Comparison of ENCODE assay signal across 10 cellular contexts in the genomic region with DNA sequence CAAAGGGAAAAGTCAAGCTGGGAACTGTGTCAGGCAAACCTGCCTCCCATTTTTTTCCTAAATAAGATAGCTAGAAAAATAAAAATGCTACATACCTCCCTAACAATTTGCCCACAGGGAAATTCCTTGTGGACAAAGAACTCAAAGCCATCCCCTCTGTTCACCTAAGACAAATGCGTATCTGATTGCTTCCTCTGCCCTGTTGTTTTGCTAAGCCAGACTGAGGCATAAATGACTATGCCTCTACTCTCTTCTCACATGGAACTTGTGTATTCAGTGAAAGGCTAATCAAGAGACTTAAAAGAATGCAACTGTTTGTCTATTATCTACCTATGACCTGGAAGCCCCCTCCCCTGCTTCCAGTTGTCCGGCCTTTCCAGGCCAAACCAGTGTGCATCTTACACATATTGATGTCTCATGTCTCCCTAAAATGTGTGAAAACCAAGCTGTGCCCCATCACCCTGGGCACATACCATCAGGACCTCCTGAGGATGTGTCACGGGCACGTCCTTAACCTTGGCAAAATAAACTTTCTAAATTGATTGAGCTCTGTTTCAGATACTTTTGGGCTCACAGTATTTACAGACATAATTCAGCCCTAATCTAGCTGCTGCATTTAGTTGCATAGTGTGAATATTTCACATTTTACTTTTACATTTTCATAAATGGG. TPM values are rescaled to one million over a fixed set of nuclear protein-coding genes. Genes with fewer than 3 reads are reported as not detected.
DNase-seq lines count a peak whose midpoint lies in the region; ATAC-seq, FAIRE-seq and TF ChIP-seq lines count a peak whose summit lies in the region.
"Had no signal": no experiment of that assay in that cellular context is flagged by ENCODE, and none has a peak within 500 bp of the region (broad histone marks: within the 10 kb centered on the region; RNA-seq: fewer than 3 reads in every experiment).

No MANE protein-coding gene starts in this region.

- no TSS peak for BruUV-seq in endothelial cell of umbilical vein (replicated peaks; lab: Mats Ljungman, UMichigan)

- TF ChIP-seq EP300 in sigmoid colon (IDR thresholded peaks at IDR 0.05) (no peak), ovary (IDR thresholded peaks at IDR 0.05) (no peak)

- WGBS in sigmoid colon, 2 donors, result 79 to 86% methylated on average over 4 of the region's 4 CpGs
- WGBS in ovary, 3 donors, result 69 to 86% (median 83%) methylated on average over 4 of the region's 4 CpGs

- H3K27me3 ChIP-seq in DND-41 (ENCODE audit: insufficient read depth, low read length, poor library complexity) (no peaks in the 10 kb centered on the region), endothelial cell of umbilical vein (ENCODE audit: control insufficient read depth in 2 of 2, insufficient read depth in 2 of 2, low read length in 2 of 2) (no peaks in the 10 kb centered on the region), sigmoid colon (no peaks in the 10 kb centered on the region), ovary (no peaks in the 10 kb centered on the region), HAP-1 (ENCODE audit: low read depth) (no peaks in the 10 kb centered on the region)

- TF ChIP-seq POLR2A in endothelial cell of umbilical vein (IDR thresholded peaks at IDR 0.05; ENCODE audit: low read depth, low read length), result no peak
- no peak for TF ChIP-seq POLR2A in sigmoid colon (IDR thresholded peaks at IDR 0.05)
- no peak for TF ChIP-seq POLR2A in ovary (IDR thresholded peaks at IDR 0.05)

- no peak for FAIRE-seq in endothelial cell of umbilical vein (lab: Jason Lieb, UNC)

- H4K20me1 ChIP-seq in DND-41 (ENCODE audit: insufficient read depth, low read length), result peaks cover 8% of the 10 kb centered on the region
- no peaks in the 10 kb centered on the region for H4K20me1 ChIP-seq in endothelial cell of umbilical vein (replicated peaks; ENCODE audit: control insufficient read depth, extremely low read depth, insufficient read depth, low read length)

- dilution Hi-C loops in endothelial cell of umbilical vein (cut with MboI; ENCODE audit: extremely low pct_ligation_motif_present, low sequenced_read_pairs), result loop anchor here (25.0 kb wide), 1 partner anchor 104 kb away; no protein-coding TSS in a partner anchor

- H3K9ac ChIP-seq in DND-41 (ENCODE audit: low read depth, low read length), result no peak overlapping the region
- H3K9ac ChIP-seq in SK-N-MC (ENCODE audit: insufficient read length), result no peak overlapping the region
- H3K9ac ChIP-seq in endothelial cell of umbilical vein (replicated peaks; ENCODE audit: extremely low read depth, insufficient read depth, low read length), result no peak overlapping the region

- POLR2A ChIA-PET in endothelial cell of umbilical vein (lab: Charles Lee), result interaction anchor here (0.5 to 2.3 kb wide), 3 partner anchors 8 to 51 kb away, joined by 3 to 10 read pairs (median 3); partner anchors contain the start of gene CHD2

- TF ChIP-seq CTCF in DND-41 (IDR thresholded peaks at IDR 0.05; ENCODE audit: borderline replicate concordance, extremely low read depth, low read length, poor library complexity, severe bottlenecking) (no peak), endothelial cell of umbilical vein (IDR thresholded peaks at IDR 0.05; ENCODE audit: extremely low read depth in 1 of 2, insufficient read depth in 1 of 2, low read depth in 1 of 2, low read length in 2 of 2) (no peak), sigmoid colon (IDR thresholded peaks at IDR 0.05) (no peak), ovary (IDR thresholded peaks at IDR 0.05) (no peak)

- H3K9me1 ChIP-seq in endothelial cell of umbilical vein (replicated peaks; ENCODE audit: control insufficient read depth, extremely low read depth, insufficient read depth, low read length), result no peaks in the 10 kb centered on the region

- ATAC-seq in DND-41 (ENCODE audit: insufficient read depth, low read depth) (no peak), HG03520 (IDR thresholded peaks at IDR 0.05; ENCODE audit: unreplicated experiment) (no peak)

- H3K79me2 ChIP-seq in DND-41 (ENCODE audit: insufficient read depth, low read length) (peaks cover 99% of the 10 kb centered on the region), endothelial cell of umbilical vein (ENCODE audit: control insufficient read depth, insufficient read depth, low read length) (peaks cover 85% of the 10 kb centered on the region)

- CTCF ChIA-PET in endothelial cell of umbilical vein (lab: Charles Lee), result interaction anchor here (0.7 to 4.6 kb wide), 5 partner anchors 8 to 119 kb away, joined by 3 to 75 read pairs (median 12); partner anchors contain the start of gene CHD2

- no peak overlapping the region for H2AFZ ChIP-seq in DND-41 (ENCODE audit: low read depth, low read length)
- H2AFZ ChIP-seq in endothelial cell of umbilical vein (ENCODE audit: low read depth, low read length), result no peak overlapping the region

- peaks cover 39% of the 10 kb centered on the region for H3K36me3 ChIP-seq in DND-41 (ENCODE audit: insufficient read depth, low read length)
- peaks cover 27% of the 10 kb centered on the region for H3K36me3 ChIP-seq in SK-N-MC (ENCODE audit: insufficient read depth, low read length)
- peaks cover 0 to 6% of the 10 kb centered on the region in 2 experiments for H3K36me3 ChIP-seq in endothelial cell of umbilical vein (ENCODE audit: control insufficient read depth in 2 of 2, extremely low read depth in 1 of 2, insufficient read depth in 2 of 2, low read length in 2 of 2)
- H3K36me3 ChIP-seq in sigmoid colon, result no peaks in the 10 kb centered on the region
- H3K36me3 ChIP-seq in ovary, result no peaks in the 10 kb centered on the region
- H3K36me3 ChIP-seq in HAP-1 (replicated peaks), result peaks cover 17% of the 10 kb centered on the region

- in situ Hi-C loops in HAP-1 (cut with MboI; ENCODE audit: low sequenced_read_pairs), result loop anchor here (10.0 kb wide), 1 partner anchor 111 kb away; no protein-coding TSS in a partner anchor

- H3K27ac ChIP-seq in DND-41 (ENCODE audit: low read length) (peak overlapping the region; percentile 49), SK-N-MC (peak overlapping the region; percentile 99), endothelial cell of umbilical vein (ENCODE audit: insufficient read depth, low read depth, low read length) (no peak overlapping the region), sigmoid colon (peak overlapping the region; percentile 76 to 95 (median 92)), ovary (no peak overlapping the region)

- H3K4me1 ChIP-seq in DND-41 (ENCODE audit: insufficient read depth, low read length), result peaks cover 71% of the 10 kb centered on the region
- peaks cover 37% of the 10 kb centered on the region for H3K4me1 ChIP-seq in endothelial cell of umbilical vein (ENCODE audit: control insufficient read depth, extremely low read depth, insufficient read depth, low read length)
- H3K4me1 ChIP-seq in sigmoid colon, result peaks cover 0 to 98% (median 85%) of the 10 kb centered on the region in 4 donors
- peaks cover 20% of the 10 kb centered on the region for H3K4me1 ChIP-seq in ovary (ENCODE audit: insufficient read depth)
- H3K4me1 ChIP-seq in HAP-1, result peaks cover 65% of the 10 kb centered on the region

- DNase-seq in DND-41, result no peak
- no peak for DNase-seq in SK-N-MC (ENCODE audit: low read depth, low spot score)
- DNase-seq in endothelial cell of umbilical vein (ENCODE audit: low read depth, low spot score), result peak; percentile 55
- DNase-seq in sigmoid colon, result no peak
- no peak for DNase-seq in ovary
- no peak for DNase-seq in NCI-H1694 (lab: John Stamatoyannopoulos, UW)
- DNase-seq in HAP-1 (ENCODE audit: low spot score in 2 of 2), result no peak
- DNase-seq: NCI-H2227 treated with DMSO at 0.1 percent for 48 hours; stimulated activated CD4-positive, alpha-beta T cell treated with anti-CD3 and anti-CD28 coated beads, Interleukin-4, amount 100 ng/mL, for 24 hours had no signal

- intact Hi-C loops in endothelial cell of umbilical vein (cut with micrococcal nuclease), result loop anchor here (5.0 kb wide), 1 partner anchor 819 kb away; no protein-coding TSS in a partner anchor
- intact Hi-C loops in sigmoid colon (cut with DNase I), result loop anchor here (5.0 kb wide), 1 partner anchor 34 kb away; no protein-coding TSS in a partner anchor
- intact Hi-C loops in ovary (cut with DNase I), result loop anchor here in 2 of 4 donors (2.0 to 5.0 kb wide), 2 partner anchors 107 to 109 kb away; no protein-coding TSS in a partner anchor

- no peaks in the 10 kb centered on the region for H3K9me3 ChIP-seq in DND-41 (ENCODE audit: insufficient read depth, low read length, severe bottlenecking)
- no peaks in the 10 kb centered on the region for H3K9me3 ChIP-seq in SK-N-MC (ENCODE audit: low read depth, low read length)
- no peaks in the 10 kb centered on the region for H3K9me3 ChIP-seq in endothelial cell of umbilical vein (replicated peaks; ENCODE audit: control insufficient read depth, insufficient read depth, low read length)
- H3K9me3 ChIP-seq in sigmoid colon, result no peaks in the 10 kb centered on the region
- H3K9me3 ChIP-seq in ovary, result no peaks in the 10 kb centered on the region
- H3K9me3 ChIP-seq in HAP-1, result no peaks in the 10 kb centered on the region

- H3K4me3 ChIP-seq in DND-41 (ENCODE audit: low read depth in 1 of 2, low read length in 2 of 2) (no peak overlapping the region), SK-N-MC (no peak overlapping the region), endothelial cell of umbilical vein (replicated peaks in 1 of 3; ENCODE audit: insufficient read depth in 1 of 3, low read depth in 1 of 3, low read length in 3 of 3) (no peak overlapping the region), sigmoid colon (no peak overlapping the region), ovary (no peak overlapping the region), HAP-1 (no peak overlapping the region)

- H3K4me2 ChIP-seq in DND-41 (ENCODE audit: insufficient read depth, low read length) (no peak overlapping the region), endothelial cell of umbilical vein (ENCODE audit: insufficient read depth, low read length) (no peak overlapping the region)

TF ChIP-seq in endothelial cell of umbilical vein, 7 proteins besides CTCF, POLR2A, EP300 and RAD21 (continues in another document):
- TF ChIP-seq, protein P1, sequence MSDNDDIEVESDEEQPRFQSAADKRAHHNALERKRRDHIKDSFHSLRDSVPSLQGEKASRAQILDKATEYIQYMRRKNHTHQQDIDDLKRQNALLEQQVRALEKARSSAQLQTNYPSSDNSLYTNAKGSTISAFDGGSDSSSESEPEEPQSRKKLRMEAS (IDR thresholded peaks at IDR 0.05; ENCODE audit: insufficient read depth, insufficient read length), result no peak

RNA-seq across cellular contexts. Expression of gene CHD2, which starts 15.8 kb away (rescaled TPM):
- total RNA-seq in endothelial cell of umbilical vein, result 97.9 and 102 TPM in 2 replicates
- polyA plus RNA-seq in endothelial cell of umbilical vein, result 35.9 and 53.8 TPM in 2 replicates
- polyA plus RNA-seq in endothelial cell of umbilical vein (2011; cell fraction: cytosol; rRNA removed), result 34.4 and 35.9 TPM in 2 replicates
- polyA plus RNA-seq in endothelial cell of umbilical vein (2011; cell fraction: nucleus; rRNA removed), result 242 and 270 TPM in 2 replicates
- 47.9 and 49.9 TPM in 2 replicates for polyA plus RNA-seq in endothelial cell of umbilical vein (2012)
- polyA minus RNA-seq in endothelial cell of umbilical vein, result 140 and 151 TPM in 2 replicates
- polyA minus RNA-seq in endothelial cell of umbilical vein (2011; cell fraction: cytosol; rRNA and poly(A)+ RNA removed), result 29.8 TPM
- polyA minus RNA-seq in endothelial cell of umbilical vein (2011; cell fraction: nucleus; rRNA and poly(A)+ RNA removed), result 377 and 533 TPM in 2 replicates
- total RNA-seq in sigmoid colon, result 100 to 1,000 TPM in 1 of 4 donors, 10 to 100 TPM in 3; 75.9 to 108 (median 90.0) TPM
- 10 to 100 TPM; 16.0 to 48.4 (median 16.8) TPM for polyA plus RNA-seq in sigmoid colon
- 100 to 1,000 TPM in 4 of 7 donors, 10 to 100 TPM in 3; 83.8 to 146 (median 106) TPM for total RNA-seq in ovary
- 10 to 100 TPM; 43.6 to 73.9 TPM for polyA plus RNA-seq in ovary

Comparison
In these comparisons a context has a peak if more than half of its experiments do, and no peak if none do; other contexts are left out.
1. H3K27ac ChIP-seq: peak in DND-41 (single experiment), SK-N-MC (single experiment) and sigmoid colon (4 of 4); none in endothelial cell of umbilical vein (single experiment) and ovary (0 of 2).